1 cellular context compared by ENCODE assay signal in genomic region chr5:135026645-135027317, GRCh38.
TF ChIP-seq lines count a peak whose summit lies in the region.

No MANE protein-coding gene starts in this region.

TF ChIP-seq in HEK293T, 16 proteins besides CTCF, POLR2A, EP300 and RAD21 (continued from another document):
- TF ChIP-seq PKNOX1 (IDR thresholded peaks at IDR 0.05) (0 out of 2 replicates have a peak, but pooled peaks have one; percentile 2), FOXM1 (IDR thresholded peaks at IDR 0.05; ENCODE audit: borderline replicate concordance) (no peak)
